18 cellular contexts compared by ENCODE assay signal in the genomic region with DNA sequence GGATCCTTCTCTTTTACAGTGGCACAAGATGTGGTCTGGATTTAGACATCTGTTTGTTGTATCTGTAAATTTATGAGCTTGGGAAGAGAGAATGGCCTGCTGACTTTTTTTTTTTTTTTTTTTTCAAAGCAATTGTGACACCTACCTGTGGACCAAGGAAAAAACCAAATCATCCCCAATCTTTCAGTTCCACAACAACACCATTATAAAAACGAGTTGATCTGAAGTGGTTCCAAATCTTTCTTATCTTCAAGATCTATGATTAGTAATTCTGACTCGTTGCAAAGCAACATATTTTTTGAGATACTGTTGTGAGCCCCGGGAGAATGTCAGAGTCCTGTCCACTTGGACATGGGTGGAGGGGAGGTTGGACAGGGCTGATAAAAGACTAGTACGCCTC. TPM values are rescaled to one million over a fixed set of nuclear protein-coding genes. Genes with fewer than 3 reads are reported as not detected.
DNase-seq lines count a peak whose midpoint lies in the region; FAIRE-seq and TF ChIP-seq lines count a peak whose summit lies in the region.
"Had no signal": no experiment of that assay in that cellular context is flagged by ENCODE, and none has a peak within 500 bp of the region (broad histone marks: within the 10 kb centered on the region; RNA-seq: fewer than 3 reads in every experiment).

No MANE protein-coding gene starts in this region.

- FAIRE-seq in astrocyte (lab: Jason Lieb, UNC) (peak; percentile 20), islet of Langerhans (lab: Jason Lieb, UNC) (peak; percentile 81)

- H3K79me2 ChIP-seq in astrocyte (ENCODE audit: insufficient read depth, low read length): peaks cover 87% of the 10 kb centered on the region

- DNase-seq in AG04449 (ENCODE audit: low read depth, low spot score): no peak
- peak; percentile 74 for DNase-seq in astrocyte (ENCODE audit: low read depth)
- DNase-seq in SIG-M5 (lab: John Stamatoyannopoulos, UW): no peak
- DNase-seq in NK-92 treated with Interleukin-12 subunit alpha and Interleukin-12 subunit beta, amount 100 ng/mL, for 24 hours (lab: John Stamatoyannopoulos, UW): no peak
- DNase-seq in activated gamma-delta T cell (lab: John Stamatoyannopoulos, UW): no peak
- no peak for DNase-seq in KBM-7
- DNase-seq: activated CD4-positive, alpha-beta T cell treated with anti-CD3 and anti-CD28 coated beads, Interleukin-2, amount 50 U/mL, for 48 hours; activated gamma-delta T cell treated with Interleukin-2 at 50 U/mL for 16 hours; caudate nucleus; erythroblast; midbrain; NCI-H2107; stimulated activated CD4-positive, alpha-beta T cell treated with anti-CD3 and anti-CD28 coated beads, Interleukin-12 subunit alpha, Interleukin-12 subunit beta, amount 100 ng/mL, for 4 hours; tibial artery had no signal

- H3K36me3 ChIP-seq in astrocyte (ENCODE audit: insufficient read depth, low read length): peaks cover 8% of the 10 kb centered on the region
- H3K36me3 ChIP-seq: tibial artery had no signal

- peaks cover 7% of the 10 kb centered on the region for H3K9me3 Mint-ChIP-seq in astrocyte (ENCODE audit: unreplicated experiment)

- no peak overlapping the region for H2AFZ ChIP-seq in astrocyte (ENCODE audit: low read depth, low read length)

- H3K36me3 Mint-ChIP-seq in astrocyte (ENCODE audit: low read depth, unreplicated experiment): peaks cover 8% of the 10 kb centered on the region

- POLR2A ChIA-PET in AG04449 (lab: Yijun Ruan, JAX): interaction anchor here (0.6 kb wide), 1 partner anchor 10 kb away, joined by 4 read pairs; no protein-coding TSS in a partner anchor

- in situ Hi-C loops in KBM-7 (cut with MboI; ENCODE audit: low pct_unique_long_range_greater_than_20kb, low sequenced_read_pairs): no loop called here

- no peak overlapping the region for H3K27ac ChIP-seq in astrocyte (ENCODE audit: low read depth, low read length)
- H3K27ac ChIP-seq: tibial artery had no signal

- H3K4me1 ChIP-seq in astrocyte (ENCODE audit: insufficient read depth, low read length): peaks cover 20% of the 10 kb centered on the region

- H3K4me3 Mint-ChIP-seq in astrocyte (ENCODE audit: unreplicated experiment): no peak overlapping the region

- H3K4me3 ChIP-seq in AG04449 (ENCODE audit: low read depth, low read length): peak overlapping the region; percentile 38
- H3K4me3 ChIP-seq in astrocyte (ENCODE audit: insufficient read depth, low read depth, low read length): peak overlapping the region; percentile 36
- H3K4me3 ChIP-seq: tibial artery had no signal

- peak overlapping the region; percentile 36 for H3K9ac ChIP-seq in astrocyte (ENCODE audit: low read length)

- H3K27me3 Mint-ChIP-seq in astrocyte (ENCODE audit: low read depth, unreplicated experiment): peaks cover 24% of the 10 kb centered on the region

- CTCF ChIA-PET in AG04449 (lab: Yijun Ruan, JAX): interaction anchor here (0.7 to 1.3 kb wide), 4 partner anchors 10 to 857 kb away, joined by 3 to 4 read pairs (median 3); no protein-coding TSS in a partner anchor

- peak overlapping the region; percentile 80 for H3K4me2 ChIP-seq in astrocyte (ENCODE audit: low read length)

- no peaks in the 10 kb centered on the region for H3K9me3 ChIP-seq in astrocyte (ENCODE audit: insufficient read depth, low read depth, low read length)
- H3K9me3 ChIP-seq: tibial artery had no signal

- H4K20me1 ChIP-seq in astrocyte (ENCODE audit: insufficient read depth, low read length): peaks cover 51% of the 10 kb centered on the region

- TF ChIP-seq CTCF in AG04449 (IDR thresholded peaks at IDR 0.05; ENCODE audit: insufficient read depth, low read length, missing control alignments) (no peak), LNCAP (IDR thresholded peaks at IDR 0.05) (peak; percentile 58), astrocyte (IDR thresholded peaks at IDR 0.05; ENCODE audit: insufficient read depth, low read depth, low read length) (no peak)

- H3K27me3 ChIP-seq in astrocyte (ENCODE audit: insufficient read depth, low read length): no peaks in the 10 kb centered on the region

- no peaks in the 10 kb centered on the region for H3K4me1 Mint-ChIP-seq in astrocyte (ENCODE audit: low read depth, unreplicated experiment)

- H3K27ac Mint-ChIP-seq in astrocyte (ENCODE audit: unreplicated experiment): no peak overlapping the region

RNA-seq across cellular contexts. Expression of a gene that starts 4.8 kb away (rescaled TPM):
- total RNA-seq in astrocyte: 6.7 and 7.0 TPM in 2 replicates
- total RNA-seq: OCI-LY7; T-helper 1 cell treated with Interleukin-12 subunit alpha and Interleukin-12 subunit beta and Interleukin-4 antibody, amounts not matched to agents 30 ng/mL and 1 ng/mL, for 36 hours had no signal
